In the genomic region with DNA sequence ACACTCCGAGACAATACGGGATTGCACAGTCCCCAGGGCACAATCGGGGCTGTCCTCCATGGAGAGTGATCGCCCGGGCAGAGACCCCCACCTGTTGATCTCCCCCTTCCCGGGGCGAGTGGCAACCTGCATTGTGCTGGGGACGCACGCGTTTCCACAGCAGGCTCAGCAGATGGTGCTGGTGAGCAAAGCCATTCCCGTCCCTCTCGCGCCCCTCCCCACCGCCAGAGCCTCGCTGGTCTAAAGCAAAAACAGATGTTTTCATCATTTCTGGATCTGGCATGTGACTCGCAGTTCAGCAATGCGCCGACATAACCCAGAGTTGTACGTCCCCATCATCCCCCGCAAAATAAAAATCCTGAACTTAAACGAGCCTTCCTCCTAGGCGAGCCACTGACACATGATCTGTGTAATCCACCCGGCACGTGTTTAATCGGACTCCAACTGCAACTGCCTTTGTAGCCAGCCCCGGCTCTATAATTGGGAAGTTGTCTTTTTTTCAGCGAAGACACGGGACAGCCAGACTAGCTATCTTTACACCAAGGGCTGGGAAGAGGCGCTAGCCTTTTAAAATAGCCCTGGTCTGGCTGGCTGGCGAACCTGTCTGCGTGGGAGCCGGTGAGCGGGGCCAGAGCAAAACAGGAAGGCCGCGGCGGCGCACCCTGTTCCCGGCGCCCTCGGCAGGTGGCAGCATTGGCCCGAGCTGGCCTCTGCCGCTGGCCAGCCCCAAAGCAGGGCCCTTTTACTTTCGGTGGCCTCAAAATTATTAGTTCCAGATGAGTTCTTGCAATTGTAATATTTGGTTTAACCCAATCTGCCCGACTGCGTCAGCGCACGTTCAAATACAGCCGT, we compare ENCODE assay signal across 8 cellular contexts.
A peak's percentile ranks its signal among the peaks of the same experiment; 100 is the strongest.
DNase-seq lines count a peak whose midpoint lies in the region; ATAC-seq and TF ChIP-seq lines count a peak whose summit lies in the region.

No MANE protein-coding gene starts in this region.

- ATAC-seq in GM19351 (IDR thresholded peaks at IDR 0.05; ENCODE audit: unreplicated experiment) (peak; percentile 94), HG03469 (IDR thresholded peaks at IDR 0.05; ENCODE audit: unreplicated experiment) (peak; percentile 67)

- DNase-seq in NCI-H82 (lab: John Stamatoyannopoulos, UW), result peak; percentile 86
- peak; percentile 90 for DNase-seq in activated CD8-positive, alpha-beta memory T cell treated with anti-CD3 and anti-CD28 coated beads for 24 hours
- peak; percentile 30 for DNase-seq in effector CD8-positive, alpha-beta T cell (lab: John Stamatoyannopoulos, UW)
- DNase-seq in lung microvascular endothelial cell (ENCODE audit: low read depth in 2 of 2), result peak; percentile 89 to 90
- DNase-seq in stimulated activated CD4-positive, alpha-beta T cell treated with anti-CD3 and anti-CD28 coated beads, TNF-alpha, amount 100 ng/mL, for 4 hours (ENCODE audit: low read depth in 3 of 3), result peak; percentile 40 to 51 (median 47)

- H3K27ac ChIP-seq in C4-2B, result peak overlapping the region; percentile 27

- TF ChIP-seq CTCF in C4-2B (conservative IDR thresholded peaks at IDR 0.05), result peak; percentile 99

Comparison
In these comparisons a context has a peak if more than half of its experiments do, and no peak if none do; other contexts are left out.
1. Peak in every context shown above with its lines: DNase-seq, ATAC-seq and H3K27ac ChIP-seq.
2. DNase-seq: peak in every context shown above with its lines; median percentile 90 in activated CD8-positive, alpha-beta memory T cell treated with anti-CD3 and anti-CD28 coated beads for 24 hours; 90 in lung microvascular endothelial cell; 86 in NCI-H82; 47 in stimulated activated CD4-positive, alpha-beta T cell treated with anti-CD3 and anti-CD28 coated beads, TNF-alpha, amount 100 ng/mL, for 4 hours; 30 in effector CD8-positive, alpha-beta T cell.